1 cellular context compared by ENCODE assay signal in genomic region chr3:111748132-111748531, GRCh38.
TF ChIP-seq lines count a peak whose summit lies in the region.

No MANE protein-coding gene starts in this region.

TF ChIP-seq in GM23338, 12 proteins besides CTCF, POLR2A, EP300 and RAD21 (continued from another document):
- TF ChIP-seq ZNF462 (CRISPR knock-in tag; IDR thresholded peaks at IDR 0.05) (no peak), STAT1 (IDR thresholded peaks at IDR 0.05; ENCODE audit: unreplicated experiment) (no peak), JUNB (IDR thresholded peaks at IDR 0.05; ENCODE audit: unreplicated experiment) (no peak), ZNF331 (CRISPR knock-in tag; IDR thresholded peaks at IDR 0.05; ENCODE audit: low read depth) (no peak), ZNF114 (CRISPR knock-in tag; IDR thresholded peaks at IDR 0.05) (no peak), EZH2 (IDR thresholded peaks at IDR 0.05; ENCODE audit: low read depth, unreplicated experiment) (no peak), EZH2phosphoT487 (IDR thresholded peaks at IDR 0.05; ENCODE audit: unreplicated experiment) (no peak), CREB1 (CRISPR knock-in tag; IDR thresholded peaks at IDR 0.05; ENCODE audit: low read depth) (no peak), ETS1 (IDR thresholded peaks at IDR 0.05) (no peak)
